In genomic region chr18:39841133-39842041, GRCh38 we compare ENCODE assay signal across 8 cellular contexts.
DNase-seq lines count a peak whose midpoint lies in the region; ATAC-seq and TF ChIP-seq lines count a peak whose summit lies in the region.

No MANE protein-coding gene starts in this region.

- no peak overlapping the region for H3K14ac ChIP-seq in trophoblast cell (ENCODE audit: low read length)

- H3K9ac ChIP-seq in trophoblast cell (ENCODE audit: low read length): no peak overlapping the region

- intact Hi-C loops in Calu3 (cut with micrococcal nuclease; ENCODE audit: unreplicated experiment) (loop anchor here (5.0 to 10.0 kb wide), 3 partner anchors 173 to 453 kb away; no protein-coding TSS in a partner anchor), heart right ventricle (cut with DNase I) (loop anchor here in 1 of 10 donors (10.0 kb wide), 1 partner anchor 153 kb away; no protein-coding TSS in a partner anchor)

- H3K36me3 ChIP-seq in heart right ventricle (no peaks in the 10 kb centered on the region), trophoblast cell (ENCODE audit: control insufficient read depth in 1 of 2, insufficient read depth in 2 of 2, low read length in 2 of 2) (no peaks in the 10 kb centered on the region)

- H3K4me1 Mint-ChIP-seq in Calu3 (ENCODE audit: low read depth, unreplicated experiment): peaks cover 12% of the 10 kb centered on the region
- H3K4me1 Mint-ChIP-seq in WTC11: peaks cover 28% of the 10 kb centered on the region
- H3K4me1 Mint-ChIP-seq in stimulated activated memory B cell treated with anti-CD40 and anti-IgM and Interleukin-4, amounts not matched to agents 10 μg/mL and 1 μg/mL and 100 μg/mL, for 72 hours: no peaks in the 10 kb centered on the region

- H4K12ac ChIP-seq in trophoblast cell (ENCODE audit: low read depth, low read length): no peak overlapping the region

- no peak overlapping the region for H3K4ac ChIP-seq in trophoblast cell (ENCODE audit: low read depth, low read length)

- no peak overlapping the region for H2BK12ac ChIP-seq in trophoblast cell (ENCODE audit: low read length)

- no peak overlapping the region for H4K8ac ChIP-seq in trophoblast cell (ENCODE audit: low read depth, low read length)

- peak overlapping the region; percentile 23 for H2BK120ac ChIP-seq in trophoblast cell (ENCODE audit: insufficient read depth, low read length, poor library complexity)

- H3K27ac Mint-ChIP-seq in Calu3 (ENCODE audit: unreplicated experiment): no peak overlapping the region
- H3K27ac Mint-ChIP-seq in WTC11: peak overlapping the region; percentile 42; the same call in 1 of the 2 replicates
- H3K27ac Mint-ChIP-seq in stimulated activated memory B cell treated with anti-CD40 and anti-IgM and Interleukin-4, amounts not matched to agents 10 μg/mL and 1 μg/mL and 100 μg/mL, for 72 hours: no peak overlapping the region

- H3K79me2 ChIP-seq in trophoblast cell (ENCODE audit: control insufficient read depth, insufficient read depth, low read length, poor library complexity): no peaks in the 10 kb centered on the region

- peak; percentile 74 for DNase-seq in Calu3
- DNase-seq in NCI-H1436 treated with DMSO at 0.1 percent for 48 hours (lab: John Stamatoyannopoulos, UW): peak; percentile 18
- peak; percentile 76 for DNase-seq in WTC11 (ENCODE audit: low spot score)
- DNase-seq in heart right ventricle: peak; percentile 4 to 20
- DNase-seq in trophoblast cell: peak; percentile 45 to 77
- DNase-seq in activated gamma-delta T cell treated with Interleukin-2 at 50 U/mL for 16 hours: no peak

- ATAC-seq in WTC11 (peak; percentile 95), heart right ventricle (peak in 5 of 8 donors; percentile 11 to 69 (median 60)), GM21528 (IDR thresholded peaks at IDR 0.05; ENCODE audit: low FRiP score, unreplicated experiment) (no peak)
- ATAC-seq in stimulated activated memory B cell treated with anti-CD40 and anti-IgM and Interleukin-4, amounts not matched to agents 10 μg/mL and 1 μg/mL and 100 μg/mL, for 72 hours: no peak

- H3K9me3 ChIP-seq in heart right ventricle (no peaks in the 10 kb centered on the region), trophoblast cell (ENCODE audit: insufficient read depth, low read depth, low read length) (no peaks in the 10 kb centered on the region)

- H3K36me3 Mint-ChIP-seq in Calu3 (ENCODE audit: insufficient read depth, unreplicated experiment): peaks cover 6% of the 10 kb centered on the region
- no peaks in the 10 kb centered on the region for H3K36me3 Mint-ChIP-seq in WTC11
- no peaks in the 10 kb centered on the region for H3K36me3 Mint-ChIP-seq in stimulated activated memory B cell treated with anti-CD40 and anti-IgM and Interleukin-4, amounts not matched to agents 10 μg/mL and 1 μg/mL and 100 μg/mL, for 72 hours

- no peak overlapping the region for H2AK5ac ChIP-seq in trophoblast cell (ENCODE audit: low read length)

- H3K27ac ChIP-seq in heart right ventricle: no peak overlapping the region
- no peak overlapping the region for H3K27ac ChIP-seq in trophoblast cell (ENCODE audit: low read depth, low read length)

- POLR2A ChIA-PET in WTC11 (lab: Charles Lee): interaction anchor here (1.0 kb wide), 1 partner anchor 101 kb away, joined by 3 read pairs; no protein-coding TSS in a partner anchor

- H3K27me3 ChIP-seq in heart right ventricle (peaks cover 0 to 38% (median 23%) of the 10 kb centered on the region in 7 donors), trophoblast cell (ENCODE audit: insufficient read depth, low read length) (no peaks in the 10 kb centered on the region)

- peak overlapping the region; percentile 66 for H2AFZ ChIP-seq in trophoblast cell (ENCODE audit: insufficient read depth, low read length, poor library complexity)

- 2 to 4% methylated on average over 46 of the region's 46 CpGs for WGBS in heart right ventricle, 2 donors
- no CpG with 5 or more reads among the region's 46 CpGs for whole genome bisulfite sequencing in trophoblast cell (ENCODE audit: extremely low coverage, insufficient coverage, insufficient read length)

- H3K18ac ChIP-seq in trophoblast cell (ENCODE audit: low read length): no peak overlapping the region

- no peak overlapping the region for H2BK5ac ChIP-seq in trophoblast cell (ENCODE audit: low read depth, low read length, poor library complexity)

- H3K23ac ChIP-seq in trophoblast cell (ENCODE audit: low read length): no peak overlapping the region

- BruUV-seq in Calu3 (replicated peaks; lab: Mats Ljungman, UMichigan): no TSS peak

- no peaks in the 10 kb centered on the region for H3K79me1 ChIP-seq in trophoblast cell (ENCODE audit: low read length)

- H3K4me3 Mint-ChIP-seq in Calu3 (ENCODE audit: low read depth, unreplicated experiment): peak overlapping the region; percentile 87
- H3K4me3 Mint-ChIP-seq in WTC11: peak overlapping the region; percentile 92
- no peak overlapping the region for H3K4me3 Mint-ChIP-seq in stimulated activated memory B cell treated with anti-CD40 and anti-IgM and Interleukin-4, amounts not matched to agents 10 μg/mL and 1 μg/mL and 100 μg/mL, for 72 hours

- CTCF ChIA-PET in Calu3 (lab: Charles Lee): interaction anchor here (0.6 to 1.5 kb wide), 4 partner anchors 20 to 530 kb away, joined by 3 to 6 read pairs (median 6); no protein-coding TSS in a partner anchor
- CTCF ChIA-PET in WTC11 (lab: Charles Lee): interaction anchor here (0.5 to 1.7 kb wide), 8 partner anchors 13 to 1846 kb away, joined by 3 to 6 read pairs (median 6); no protein-coding TSS in a partner anchor

- TF ChIP-seq CTCF in Calu3 (IDR thresholded peaks at IDR 0.05; ENCODE audit: unreplicated experiment): peak; percentile 54
- TF ChIP-seq CTCF in WTC11 (IDR thresholded peaks at IDR 0.05): no peak
- TF ChIP-seq CTCF in heart right ventricle (IDR thresholded peaks at IDR 0.05): peak in 6 of 9 donors; percentile 8 to 32 (median 24)

- H3K27me3 Mint-ChIP-seq in Calu3 (ENCODE audit: unreplicated experiment): no peaks in the 10 kb centered on the region
- peaks cover 11% of the 10 kb centered on the region for H3K27me3 Mint-ChIP-seq in WTC11 (ENCODE audit: low read depth)
- no peaks in the 10 kb centered on the region for H3K27me3 Mint-ChIP-seq in stimulated activated memory B cell treated with anti-CD40 and anti-IgM and Interleukin-4, amounts not matched to agents 10 μg/mL and 1 μg/mL and 100 μg/mL, for 72 hours

- no peak overlapping the region for H4K91ac ChIP-seq in trophoblast cell (ENCODE audit: low read depth, low read length)

- H3K9me3 Mint-ChIP-seq in Calu3 (ENCODE audit: low read depth, unreplicated experiment) (no peaks in the 10 kb centered on the region), WTC11 (no peaks in the 10 kb centered on the region)
- H3K9me3 Mint-ChIP-seq in stimulated activated memory B cell treated with anti-CD40 and anti-IgM and Interleukin-4, amounts not matched to agents 10 μg/mL and 1 μg/mL and 100 μg/mL, for 72 hours: peaks cover 6% of the 10 kb centered on the region

- H3K4me3 ChIP-seq in heart right ventricle: peak overlapping the region in 8 of 10 donors; percentile 1 to 46 (median 34)
- H3K4me3 ChIP-seq in trophoblast cell (ENCODE audit: low read depth, low read length): peak overlapping the region; percentile 65

- H3K4me1 ChIP-seq in heart right ventricle: peaks cover 0 to 16% (median 8%) of the 10 kb centered on the region in 9 donors
- peaks cover 5% of the 10 kb centered on the region in 2 experiments for H3K4me1 ChIP-seq in trophoblast cell (ENCODE audit: control insufficient read depth in 1 of 2, insufficient read depth in 2 of 2, low read length in 2 of 2)

- H3K4me2 ChIP-seq in trophoblast cell (ENCODE audit: low read length): peak overlapping the region; percentile 94

TF ChIP-seq in WTC11, 78 proteins besides CTCF, POLR2A, EP300 and RAD21 (continues in another document):
- no peak for TF ChIP-seq GRHL2 (CRISPR knock-in tag; IDR thresholded peaks at IDR 0.05; ENCODE audit: insufficient replicate concordance, severe bottlenecking)
- no peak for TF ChIP-seq OVOL2 (CRISPR knock-in tag; IDR thresholded peaks at IDR 0.05; ENCODE audit: borderline replicate concordance)
- TF ChIP-seq TEAD1 (CRISPR knock-in tag; IDR thresholded peaks at IDR 0.05): peak; percentile 23; the same call in 1 of the 2 replicates
- TF ChIP-seq CREM (CRISPR knock-in tag; IDR thresholded peaks at IDR 0.05): no peak
- peak; percentile 95 for TF ChIP-seq MAX (CRISPR knock-in tag; IDR thresholded peaks at IDR 0.05)
- TF ChIP-seq CREB1 (CRISPR knock-in tag; IDR thresholded peaks at IDR 0.05): no peak
- TF ChIP-seq, protein P1, sequence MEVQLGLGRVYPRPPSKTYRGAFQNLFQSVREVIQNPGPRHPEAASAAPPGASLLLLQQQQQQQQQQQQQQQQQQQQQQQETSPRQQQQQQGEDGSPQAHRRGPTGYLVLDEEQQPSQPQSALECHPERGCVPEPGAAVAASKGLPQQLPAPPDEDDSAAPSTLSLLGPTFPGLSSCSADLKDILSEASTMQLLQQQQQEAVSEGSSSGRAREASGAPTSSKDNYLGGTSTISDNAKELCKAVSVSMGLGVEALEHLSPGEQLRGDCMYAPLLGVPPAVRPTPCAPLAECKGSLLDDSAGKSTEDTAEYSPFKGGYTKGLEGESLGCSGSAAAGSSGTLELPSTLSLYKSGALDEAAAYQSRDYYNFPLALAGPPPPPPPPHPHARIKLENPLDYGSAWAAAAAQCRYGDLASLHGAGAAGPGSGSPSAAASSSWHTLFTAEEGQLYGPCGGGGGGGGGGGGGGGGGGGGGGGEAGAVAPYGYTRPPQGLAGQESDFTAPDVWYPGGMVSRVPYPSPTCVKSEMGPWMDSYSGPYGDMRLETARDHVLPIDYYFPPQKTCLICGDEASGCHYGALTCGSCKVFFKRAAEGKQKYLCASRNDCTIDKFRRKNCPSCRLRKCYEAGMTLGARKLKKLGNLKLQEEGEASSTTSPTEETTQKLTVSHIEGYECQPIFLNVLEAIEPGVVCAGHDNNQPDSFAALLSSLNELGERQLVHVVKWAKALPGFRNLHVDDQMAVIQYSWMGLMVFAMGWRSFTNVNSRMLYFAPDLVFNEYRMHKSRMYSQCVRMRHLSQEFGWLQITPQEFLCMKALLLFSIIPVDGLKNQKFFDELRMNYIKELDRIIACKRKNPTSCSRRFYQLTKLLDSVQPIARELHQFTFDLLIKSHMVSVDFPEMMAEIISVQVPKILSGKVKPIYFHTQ (CRISPR knock-in tag; IDR thresholded peaks at IDR 0.05): no peak
- peak; percentile 15; the same call in 1 of the 2 replicates for TF ChIP-seq FOXK1 (CRISPR knock-in tag; IDR thresholded peaks at IDR 0.05)
- no peak for TF ChIP-seq SMAD4 (CRISPR knock-in tag; IDR thresholded peaks at IDR 0.05)
- TF ChIP-seq NR1H2 (CRISPR knock-in tag; IDR thresholded peaks at IDR 0.05): no peak

Comparison
In these comparisons a context has a peak if more than half of its experiments do, and no peak if none do; other contexts are left out.
1. ATAC-seq: peak in WTC11 (single experiment) and heart right ventricle (5 of 8); none in stimulated activated memory B cell treated with anti-CD40 and anti-IgM and Interleukin-4, amounts not matched to agents 10 μg/mL and 1 μg/mL and 100 μg/mL, for 72 hours (single experiment) and GM21528 (single experiment).